Comparison of ENCODE assay signal across 1 cellular context in genomic region chr14:50668852-50669194, GRCh38.
TF ChIP-seq lines count a peak whose summit lies in the region.

No MANE protein-coding gene starts in this region.

TF ChIP-seq in WTC11, 78 proteins besides CTCF, POLR2A, EP300 and RAD21 (continued from another document):
- TF ChIP-seq CBFB (CRISPR knock-in tag; IDR thresholded peaks at IDR 0.05; ENCODE audit: low read depth) (no peak), ATF6 (CRISPR knock-in tag; IDR thresholded peaks at IDR 0.05) (no peak), CREB1 (CRISPR knock-in tag; IDR thresholded peaks at IDR 0.05) (no peak), ZNF281 (CRISPR knock-in tag; IDR thresholded peaks at IDR 0.05) (no peak), ELF4 (CRISPR knock-in tag; IDR thresholded peaks at IDR 0.05; ENCODE audit: low read depth) (no peak)
